ENCODE assay signal across 10 cellular contexts in the genomic region with DNA sequence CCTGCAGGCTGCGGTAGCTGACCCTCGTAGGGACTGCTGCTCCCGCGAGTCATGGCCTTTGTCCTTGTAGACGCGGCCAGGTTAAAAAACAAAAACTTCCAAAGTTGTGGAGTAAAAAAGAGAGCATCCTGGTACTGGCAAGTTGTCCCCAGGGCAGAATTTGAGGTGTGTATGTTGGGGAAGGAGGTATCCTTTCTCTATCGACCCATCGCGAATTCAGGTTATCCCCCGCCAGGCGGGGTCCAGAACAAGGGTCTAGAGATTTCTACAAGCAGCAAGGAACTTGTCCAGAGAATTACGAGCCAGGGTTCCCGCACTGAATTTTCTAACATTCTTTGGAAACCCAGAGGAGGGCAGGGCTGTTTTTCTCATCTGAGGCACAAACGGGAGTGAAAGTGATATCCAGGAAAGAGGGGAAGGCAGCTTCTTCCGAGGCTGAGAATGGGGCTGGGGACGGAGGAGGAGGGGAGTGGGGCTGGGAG. TPM values are rescaled to one million over a fixed set of nuclear protein-coding genes. Genes with fewer than 3 reads are reported as not detected.
A peak's percentile ranks its signal among the peaks of the same experiment; 100 is the strongest.
DNase-seq lines count a peak whose midpoint lies in the region; ATAC-seq and TF ChIP-seq lines count a peak whose summit lies in the region.
"Had no signal": no experiment of that assay in that cellular context is flagged by ENCODE, and none has a peak within 500 bp of the region (broad histone marks: within the 10 kb centered on the region; RNA-seq: fewer than 3 reads in every experiment).

No MANE protein-coding gene starts in this region.

- H3K27ac Mint-ChIP-seq in nephron: peak overlapping the region; percentile 78 to 98 (median 88)
- H3K27ac Mint-ChIP-seq in CD8-positive, alpha-beta memory T cell: peak overlapping the region in 1 of 8 donors; percentile 76

- H3K36me3 ChIP-seq in heart right ventricle (peaks cover 0 to 23% (median 0%) of the 10 kb centered on the region in 9 donors), Peyer's patch (peaks cover 0 to 12% (median 0%) of the 10 kb centered on the region in 3 donors)
- no peaks in the 10 kb centered on the region for H3K36me3 ChIP-seq in CD8-positive, alpha-beta memory T cell (ENCODE audit: insufficient read depth, low read length)

- peaks cover 2 to 37% (median 17%) of the 10 kb centered on the region in 9 donors for H3K4me1 ChIP-seq in heart right ventricle
- peaks cover 0 to 21% (median 0%) of the 10 kb centered on the region in 4 donors for H3K4me1 ChIP-seq in Peyer's patch
- no peaks in the 10 kb centered on the region for H3K4me1 ChIP-seq in CD8-positive, alpha-beta memory T cell (ENCODE audit: insufficient read depth, low read length)

- POLR2A ChIA-PET in CD8-positive, alpha-beta memory T cell (lab: Charles Lee): no interaction called here

- 21 to 28% methylated on average over 16 of the region's 16 CpGs for WGBS in heart right ventricle, 2 donors

- H3K27me3 ChIP-seq in heart right ventricle: peaks cover 6 to 100% (median 56%) of the 10 kb centered on the region in 7 donors
- peaks cover 10 to 100% (median 97%) of the 10 kb centered on the region in 45 donors for H3K27me3 ChIP-seq in dorsolateral prefrontal cortex
- no peaks in the 10 kb centered on the region for H3K27me3 ChIP-seq in Peyer's patch
- peaks cover 22% of the 10 kb centered on the region for H3K27me3 ChIP-seq in CD8-positive, alpha-beta memory T cell (ENCODE audit: insufficient read depth, low read length, poor library complexity, severe bottlenecking)

- no peaks in the 10 kb centered on the region for H3K9me3 Mint-ChIP-seq in nephron
- no peaks in the 10 kb centered on the region for H3K9me3 Mint-ChIP-seq in CD8-positive, alpha-beta memory T cell

- H3K36me3 Mint-ChIP-seq in nephron (ENCODE audit: low read depth): peaks cover 7% of the 10 kb centered on the region
- no peaks in the 10 kb centered on the region for H3K36me3 Mint-ChIP-seq in CD8-positive, alpha-beta memory T cell

- CTCF ChIA-PET in CD8-positive, alpha-beta memory T cell (lab: Charles Lee): no interaction called here

- intact Hi-C loops in heart right ventricle (cut with DNase I): loop anchor here (1.0 to 10.0 kb wide), 13 partner anchors 497 to 1090 kb away; no protein-coding TSS in a partner anchor
- intact Hi-C loops in Right ventricle myocardium inferior (cut with DNase I): loop anchor here (1.0 to 10.0 kb wide), 4 partner anchors 499 to 1085 kb away; no protein-coding TSS in a partner anchor
- intact Hi-C loops in dorsolateral prefrontal cortex (cut with DNase I): loop anchor here (5.0 to 10.0 kb wide), 2 partner anchors 497 to 1250 kb away; no protein-coding TSS in a partner anchor

- TF ChIP-seq POLR2A in Peyer's patch (IDR thresholded peaks at IDR 0.05): no peak

- peaks cover 92% of the 10 kb centered on the region for H3K27me3 Mint-ChIP-seq in nephron (ENCODE audit: low read depth)
- peaks cover 60 to 80% of the 10 kb centered on the region in 2 donors for H3K27me3 Mint-ChIP-seq in CD8-positive, alpha-beta memory T cell

- peak overlapping the region; percentile 86 to 94 (median 87) for H3K4me3 Mint-ChIP-seq in nephron
- H3K4me3 Mint-ChIP-seq in CD8-positive, alpha-beta memory T cell: no peak overlapping the region

- TF ChIP-seq CTCF in heart right ventricle (IDR thresholded peaks at IDR 0.05) (no peak), dorsolateral prefrontal cortex (IDR thresholded peaks at IDR 0.05 in 54 of 56, conservative IDR thresholded peaks at IDR 0.05 in 2 of 56; ENCODE audit: low read depth in 1 of 56, partially characterized antibody in 56 of 56) (no peak), nephron (IDR thresholded peaks at IDR 0.05; ENCODE audit: unreplicated experiment in 3 of 3) (no peak), Peyer's patch (IDR thresholded peaks at IDR 0.05) (no peak)

- H3K27ac ChIP-seq in heart right ventricle (no peak overlapping the region), dorsolateral prefrontal cortex (no peak overlapping the region), Peyer's patch (peak overlapping the region in 2 of 4 donors; percentile 23 to 72)
- H3K27ac ChIP-seq in CD8-positive, alpha-beta memory T cell (ENCODE audit: low read depth, low read length): no peak overlapping the region

- DNase-seq in heart right ventricle (no peak), Right ventricle myocardium inferior (ENCODE audit: missing footprints) (no peak), dorsolateral prefrontal cortex (no peak), Peyer's patch (no peak), NCI-H2171 treated with DMSO at 0.1 percent for 48 hours (lab: John Stamatoyannopoulos, UW) (no peak)
- DNase-seq in CD8-positive, alpha-beta memory T cell: no peak
- DNase-seq: activated CD4-positive, alpha-beta T cell treated with anti-CD3 and anti-CD28 coated beads, Interleukin-2, amount 50 U/mL, for 1 hour; OCI-M1 had no signal

- peaks cover 56% of the 10 kb centered on the region for H3K4me1 Mint-ChIP-seq in nephron
- peaks cover 0 to 6% (median 4%) of the 10 kb centered on the region in 3 donors for H3K4me1 Mint-ChIP-seq in CD8-positive, alpha-beta memory T cell

- H3K9me3 ChIP-seq in heart right ventricle (no peaks in the 10 kb centered on the region), Peyer's patch (no peaks in the 10 kb centered on the region)
- no peaks in the 10 kb centered on the region for H3K9me3 ChIP-seq in CD8-positive, alpha-beta memory T cell (ENCODE audit: low read length)

- H3K4me3 ChIP-seq in heart right ventricle (peak overlapping the region in 9 of 10 donors; percentile 33 to 54 (median 50)), dorsolateral prefrontal cortex (peak overlapping the region in 37 of 59 donors; percentile 5 to 56 (median 36)), Peyer's patch (peak overlapping the region in 2 of 4 donors; percentile 4 to 56)
- H3K4me3 ChIP-seq in CD8-positive, alpha-beta memory T cell (ENCODE audit: low read length): no peak overlapping the region

- ATAC-seq in heart right ventricle (no peak), Right ventricle myocardium inferior (no peak), HG03432 (IDR thresholded peaks at IDR 0.05; ENCODE audit: unreplicated experiment) (no peak)

RNA-seq across cellular contexts. Expression of gene TBX3, which starts 16.3 kb away (rescaled TPM):
- total RNA-seq in heart right ventricle (10 to 100 TPM in 6 of 10 donors, 1 to 10 TPM in 4; 4.0 to 32.4 (median 11.4) TPM), Right ventricle myocardium inferior (11.9 TPM), dorsolateral prefrontal cortex (10 to 100 TPM in 5 of 120 experiments, 1 to 10 TPM in 115; 1.5 to 20.6 (median 4.4) TPM), Peyer's patch (10 to 100 TPM; 50.3 to 90.0 (median 80.2) TPM)
- 10 to 100 TPM in 1 of 2 donors, 1 to 10 TPM in 1; 9.7 to 20.9 TPM for polyA plus RNA-seq in heart right ventricle
- total RNA-seq in CD8-positive, alpha-beta memory T cell: not detected
- not detected for polyA plus RNA-seq in CD8-positive, alpha-beta memory T cell

Comparison
In these comparisons a context has a peak if more than half of its experiments do, and no peak if none do; other contexts are left out.
1. H3K4me3 Mint-ChIP-seq: peak in nephron (3 of 3); none in CD8-positive, alpha-beta memory T cell (0 of 7).